Comparison of ENCODE assay signal across 8 cellular contexts in the genomic region with DNA sequence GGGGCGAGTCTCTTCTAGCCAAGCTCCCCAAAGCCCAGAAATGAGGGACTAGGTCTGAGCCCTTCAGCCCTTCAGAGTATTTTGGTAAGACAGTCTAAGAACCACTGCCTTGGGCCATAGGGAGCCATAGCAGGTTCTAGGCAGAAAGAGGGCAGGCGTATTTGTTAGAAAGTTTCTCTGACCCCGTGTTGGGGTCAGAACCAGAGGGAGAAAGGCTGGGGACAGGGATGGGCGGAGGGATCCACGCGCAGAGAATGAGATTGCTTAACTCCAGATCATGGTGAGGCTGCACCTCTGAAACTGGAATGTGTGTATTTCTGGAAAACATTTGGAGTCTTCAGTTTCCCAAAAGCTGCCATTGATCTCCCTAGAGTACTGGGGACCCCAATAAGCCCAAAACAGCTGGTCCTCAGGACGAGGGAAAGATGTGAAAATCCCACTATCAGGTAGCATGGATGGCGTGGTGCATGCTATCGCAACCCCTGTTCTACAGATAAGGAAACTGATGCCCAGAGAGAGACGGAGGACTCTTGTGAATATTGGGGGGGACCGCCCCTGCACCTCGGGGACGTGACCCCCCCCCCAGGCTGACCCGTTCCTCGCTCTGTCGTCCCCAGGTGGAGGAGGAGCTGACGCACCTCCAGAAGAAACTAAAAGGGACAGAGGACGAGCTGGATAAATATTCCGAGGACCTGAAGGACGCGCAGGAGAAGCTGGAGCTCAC. TPM values are rescaled to one million over a fixed set of nuclear protein-coding genes. Genes with fewer than 3 reads are reported as not detected.
DNase-seq lines count a peak whose midpoint lies in the region; ATAC-seq and TF ChIP-seq lines count a peak whose summit lies in the region.

No MANE protein-coding gene starts in this region.

- H3K4me3 Mint-ChIP-seq in CD4-positive, CD25-positive, alpha-beta regulatory T cell, result peak overlapping the region; percentile 71 to 92 (median 89)
- peak overlapping the region; percentile 87 for H3K4me3 Mint-ChIP-seq in nephron progenitor cell

- H3K9me3 Mint-ChIP-seq in CD4-positive, CD25-positive, alpha-beta regulatory T cell, result no peaks in the 10 kb centered on the region
- no peaks in the 10 kb centered on the region for H3K9me3 Mint-ChIP-seq in nephron progenitor cell

- H3K4me1 ChIP-seq in CD4-positive, CD25-positive, alpha-beta regulatory T cell (ENCODE audit: control insufficient read depth, insufficient read depth, low read length, poor library complexity, severe bottlenecking), result peaks cover 75% of the 10 kb centered on the region
- H3K4me1 ChIP-seq in duodenal mucosa (ENCODE audit: control insufficient read depth in 1 of 2, insufficient read depth in 2 of 2, low read length in 2 of 2), result peaks cover 39% of the 10 kb centered on the region in 2 donors

- ATAC-seq in CD4-positive, CD25-positive, alpha-beta regulatory T cell (ENCODE audit: low read depth in 2 of 2), result no peak
- no peak for ATAC-seq in HG02759 (IDR thresholded peaks at IDR 0.05; ENCODE audit: unreplicated experiment)

- peak overlapping the region; percentile 95 for H3K27ac ChIP-seq in CD4-positive, CD25-positive, alpha-beta regulatory T cell (ENCODE audit: insufficient read depth, low read length, poor library complexity, severe bottlenecking)
- H3K27ac ChIP-seq in duodenal mucosa (ENCODE audit: low read depth, low read length), result peak overlapping the region; percentile 85

- H3K9ac ChIP-seq in duodenal mucosa (ENCODE audit: low read depth in 1 of 2, low read length in 2 of 2), result peak overlapping the region; percentile 78 to 96

- H3K4me1 Mint-ChIP-seq in CD4-positive, CD25-positive, alpha-beta regulatory T cell, result peaks cover 18 to 69% (median 46%) of the 10 kb centered on the region in 4 donors
- H3K4me1 Mint-ChIP-seq in nephron progenitor cell, result peaks cover 51% of the 10 kb centered on the region

- no peaks in the 10 kb centered on the region for H3K27me3 ChIP-seq in CD4-positive, CD25-positive, alpha-beta regulatory T cell (ENCODE audit: control insufficient read depth, insufficient read depth, low read length)
- no peaks in the 10 kb centered on the region for H3K27me3 ChIP-seq in duodenal mucosa (ENCODE audit: control insufficient read depth in 1 of 2, insufficient read depth in 2 of 2, low read length in 2 of 2)

- H3K9me3 ChIP-seq in CD4-positive, CD25-positive, alpha-beta regulatory T cell (ENCODE audit: control insufficient read depth in 2 of 2, low read length in 2 of 2), result no peaks in the 10 kb centered on the region
- H3K9me3 ChIP-seq in duodenal mucosa (ENCODE audit: control insufficient read depth in 1 of 2, low read length in 2 of 2), result no peaks in the 10 kb centered on the region

- H3K36me3 ChIP-seq in CD4-positive, CD25-positive, alpha-beta regulatory T cell (ENCODE audit: control insufficient read depth, insufficient read depth, low read length), result peaks cover 2% of the 10 kb centered on the region
- H3K36me3 ChIP-seq in duodenal mucosa (ENCODE audit: control insufficient read depth in 1 of 2, insufficient read depth in 2 of 2, low read length in 2 of 2), result no peaks in the 10 kb centered on the region

- TF ChIP-seq CTCF in nephron progenitor cell (IDR thresholded peaks at IDR 0.05), result no peak

- peaks cover 3% of the 10 kb centered on the region for H3K36me3 Mint-ChIP-seq in CD4-positive, CD25-positive, alpha-beta regulatory T cell
- peaks cover 6% of the 10 kb centered on the region for H3K36me3 Mint-ChIP-seq in nephron progenitor cell (ENCODE audit: low read depth)

- H3K27me3 Mint-ChIP-seq in CD4-positive, CD25-positive, alpha-beta regulatory T cell, result no peaks in the 10 kb centered on the region
- no peaks in the 10 kb centered on the region for H3K27me3 Mint-ChIP-seq in nephron progenitor cell (ENCODE audit: low read depth, poor library complexity)

- peak overlapping the region; percentile 68 for H3K4me3 ChIP-seq in CD4-positive, CD25-positive, alpha-beta regulatory T cell (ENCODE audit: low read depth, low read length)
- peak overlapping the region; percentile 55 to 81 for H3K4me3 ChIP-seq in duodenal mucosa (ENCODE audit: low read depth in 1 of 2, low read length in 2 of 2)

- no peak for DNase-seq in CD4-positive, CD25-positive, alpha-beta regulatory T cell
- peak; percentile 51 for DNase-seq in M059J (ENCODE audit: low read depth)
- no peak for DNase-seq in nephron progenitor cell
- DNase-seq in amniotic stem cell (lab: John Stamatoyannopoulos, UW), result no peak
- DNase-seq in NCI-H2107 treated with DMSO at 0.1 percent for 48 hours (lab: John Stamatoyannopoulos, UW; ENCODE audit: unreplicated experiment), result no peak
- no peak for DNase-seq in NCI-H2107 (lab: John Stamatoyannopoulos, UW)

- peak overlapping the region; percentile 92 to 95 (median 93) for H3K27ac Mint-ChIP-seq in CD4-positive, CD25-positive, alpha-beta regulatory T cell
- H3K27ac Mint-ChIP-seq in nephron progenitor cell, result peak overlapping the region; percentile 84

RNA-seq across cellular contexts. Expression of a gene that starts 0.7 kb away (rescaled TPM):
- 305 TPM for total RNA-seq in CD4-positive, CD25-positive, alpha-beta regulatory T cell
- polyA plus RNA-seq in CD4-positive, CD25-positive, alpha-beta regulatory T cell, result 100 to 1,000 TPM; 109 to 163 (median 131) TPM
- total RNA-seq in M059J (2014; rRNA removed; shearing (Covaris generic)), result 1,087 and 1,450 TPM in 2 replicates

RNA-seq across cellular contexts. Expression of a gene that starts 36.1 kb away (rescaled TPM):
- 88.1 TPM for total RNA-seq in CD4-positive, CD25-positive, alpha-beta regulatory T cell
- 10 to 100 TPM; 79.6 to 93.0 (median 87.8) TPM for polyA plus RNA-seq in CD4-positive, CD25-positive, alpha-beta regulatory T cell
- 110 and 159 TPM in 2 replicates for total RNA-seq in M059J (2014; rRNA removed; shearing (Covaris generic))
